1 cellular context compared by ENCODE assay signal in genomic region chr19:2416321-2417097, GRCh38.
TF ChIP-seq lines count a peak whose summit lies in the region.

No MANE protein-coding gene starts in this region.

TF ChIP-seq in HepG2, 621 proteins besides CTCF, POLR2A, EP300 and RAD21 (continued from another document and continues in another):
- TF ChIP-seq ZNF513 (CRISPR knock-in tag; conservative IDR thresholded peaks at IDR 0.05) = no peak
- TF ChIP-seq ZNF713 (CRISPR knock-in tag; IDR thresholded peaks at IDR 0.05) = 0 out of 2 replicates have a peak, but pooled peaks have one; percentile 64
- TF ChIP-seq ZNF350 (CRISPR knock-in tag; IDR thresholded peaks at IDR 0.05; ENCODE audit: borderline replicate concordance, low read depth) = peak; percentile 82; the same call in 1 of the 2 replicates
- TF ChIP-seq FOXC1 (CRISPR knock-in tag; IDR thresholded peaks at IDR 0.05; ENCODE audit: borderline replicate concordance) = peak; percentile 77; the same call in 1 of the 2 replicates
- TF ChIP-seq ZNF567 (CRISPR knock-in tag; IDR thresholded peaks at IDR 0.05; ENCODE audit: borderline replicate concordance) = peak; percentile 83; the same call in 1 of the 2 replicates
- peak; percentile 86 for TF ChIP-seq DPF2 (CRISPR knock-in tag; IDR thresholded peaks at IDR 0.05; ENCODE audit: borderline replicate concordance, low read depth)
- TF ChIP-seq, protein P1, sequence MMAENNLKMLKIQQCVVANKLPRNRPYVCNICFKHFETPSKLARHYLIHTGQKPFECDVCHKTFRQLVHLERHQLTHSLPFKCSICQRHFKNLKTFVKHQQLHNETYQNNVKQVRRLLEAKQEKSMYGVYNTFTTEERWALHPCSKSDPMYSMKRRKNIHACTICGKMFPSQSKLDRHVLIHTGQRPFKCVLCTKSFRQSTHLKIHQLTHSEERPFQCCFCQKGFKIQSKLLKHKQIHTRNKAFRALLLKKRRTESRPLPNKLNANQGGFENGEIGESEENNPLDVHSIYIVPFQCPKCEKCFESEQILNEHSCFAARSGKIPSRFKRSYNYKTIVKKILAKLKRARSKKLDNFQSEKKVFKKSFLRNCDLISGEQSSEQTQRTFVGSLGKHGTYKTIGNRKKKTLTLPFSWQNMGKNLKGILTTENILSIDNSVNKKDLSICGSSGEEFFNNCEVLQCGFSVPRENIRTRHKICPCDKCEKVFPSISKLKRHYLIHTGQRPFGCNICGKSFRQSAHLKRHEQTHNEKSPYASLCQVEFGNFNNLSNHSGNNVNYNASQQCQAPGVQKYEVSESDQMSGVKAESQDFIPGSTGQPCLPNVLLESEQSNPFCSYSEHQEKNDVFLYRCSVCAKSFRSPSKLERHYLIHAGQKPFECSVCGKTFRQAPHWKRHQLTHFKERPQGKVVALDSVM (CRISPR knock-in tag; IDR thresholded peaks at IDR 0.05) = peak; percentile 64
- no peak for TF ChIP-seq ZNF747 (CRISPR knock-in tag; IDR thresholded peaks at IDR 0.05; ENCODE audit: borderline replicate concordance)
- no peak for TF ChIP-seq BORCS8-MEF2B (CRISPR knock-in tag; IDR thresholded peaks at IDR 0.05)
- TF ChIP-seq ZBTB38 (CRISPR knock-in tag; IDR thresholded peaks at IDR 0.05) = peak; percentile 95
- TF ChIP-seq, protein P2, sequence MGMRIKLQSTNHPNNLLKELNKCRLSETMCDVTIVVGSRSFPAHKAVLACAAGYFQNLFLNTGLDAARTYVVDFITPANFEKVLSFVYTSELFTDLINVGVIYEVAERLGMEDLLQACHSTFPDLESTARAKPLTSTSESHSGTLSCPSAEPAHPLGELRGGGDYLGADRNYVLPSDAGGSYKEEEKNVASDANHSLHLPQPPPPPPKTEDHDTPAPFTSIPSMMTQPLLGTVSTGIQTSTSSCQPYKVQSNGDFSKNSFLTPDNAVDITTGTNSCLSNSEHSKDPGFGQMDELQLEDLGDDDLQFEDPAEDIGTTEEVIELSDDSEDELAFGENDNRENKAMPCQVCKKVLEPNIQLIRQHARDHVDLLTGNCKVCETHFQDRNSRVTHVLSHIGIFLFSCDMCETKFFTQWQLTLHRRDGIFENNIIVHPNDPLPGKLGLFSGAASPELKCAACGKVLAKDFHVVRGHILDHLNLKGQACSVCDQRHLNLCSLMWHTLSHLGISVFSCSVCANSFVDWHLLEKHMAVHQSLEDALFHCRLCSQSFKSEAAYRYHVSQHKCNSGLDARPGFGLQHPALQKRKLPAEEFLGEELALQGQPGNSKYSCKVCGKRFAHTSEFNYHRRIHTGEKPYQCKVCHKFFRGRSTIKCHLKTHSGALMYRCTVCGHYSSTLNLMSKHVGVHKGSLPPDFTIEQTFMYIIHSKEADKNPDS (CRISPR knock-in tag; IDR thresholded peaks at IDR 0.05) = no peak
- TF ChIP-seq MXD1 (CRISPR knock-in tag; IDR thresholded peaks at IDR 0.05) = peak; percentile 60; the same call in 1 of the 2 replicates
- TF ChIP-seq HDAC2 (CRISPR knock-in tag; IDR thresholded peaks at IDR 0.05) = peak; percentile 68
- TF ChIP-seq MAF1 (CRISPR knock-in tag; IDR thresholded peaks at IDR 0.05; ENCODE audit: borderline replicate concordance) = no peak
- TF ChIP-seq ZNF121 (CRISPR knock-in tag; IDR thresholded peaks at IDR 0.05) = no peak; the same call in 1 of the 2 replicates
- TF ChIP-seq, protein P3, sequence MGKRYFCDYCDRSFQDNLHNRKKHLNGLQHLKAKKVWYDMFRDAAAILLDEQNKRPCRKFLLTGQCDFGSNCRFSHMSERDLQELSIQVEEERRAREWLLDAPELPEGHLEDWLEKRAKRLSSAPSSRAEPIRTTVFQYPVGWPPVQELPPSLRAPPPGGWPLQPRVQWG (CRISPR knock-in tag; IDR thresholded peaks at IDR 0.05; ENCODE audit: borderline replicate concordance, low read depth) = no peak
- TF ChIP-seq, protein P4, sequence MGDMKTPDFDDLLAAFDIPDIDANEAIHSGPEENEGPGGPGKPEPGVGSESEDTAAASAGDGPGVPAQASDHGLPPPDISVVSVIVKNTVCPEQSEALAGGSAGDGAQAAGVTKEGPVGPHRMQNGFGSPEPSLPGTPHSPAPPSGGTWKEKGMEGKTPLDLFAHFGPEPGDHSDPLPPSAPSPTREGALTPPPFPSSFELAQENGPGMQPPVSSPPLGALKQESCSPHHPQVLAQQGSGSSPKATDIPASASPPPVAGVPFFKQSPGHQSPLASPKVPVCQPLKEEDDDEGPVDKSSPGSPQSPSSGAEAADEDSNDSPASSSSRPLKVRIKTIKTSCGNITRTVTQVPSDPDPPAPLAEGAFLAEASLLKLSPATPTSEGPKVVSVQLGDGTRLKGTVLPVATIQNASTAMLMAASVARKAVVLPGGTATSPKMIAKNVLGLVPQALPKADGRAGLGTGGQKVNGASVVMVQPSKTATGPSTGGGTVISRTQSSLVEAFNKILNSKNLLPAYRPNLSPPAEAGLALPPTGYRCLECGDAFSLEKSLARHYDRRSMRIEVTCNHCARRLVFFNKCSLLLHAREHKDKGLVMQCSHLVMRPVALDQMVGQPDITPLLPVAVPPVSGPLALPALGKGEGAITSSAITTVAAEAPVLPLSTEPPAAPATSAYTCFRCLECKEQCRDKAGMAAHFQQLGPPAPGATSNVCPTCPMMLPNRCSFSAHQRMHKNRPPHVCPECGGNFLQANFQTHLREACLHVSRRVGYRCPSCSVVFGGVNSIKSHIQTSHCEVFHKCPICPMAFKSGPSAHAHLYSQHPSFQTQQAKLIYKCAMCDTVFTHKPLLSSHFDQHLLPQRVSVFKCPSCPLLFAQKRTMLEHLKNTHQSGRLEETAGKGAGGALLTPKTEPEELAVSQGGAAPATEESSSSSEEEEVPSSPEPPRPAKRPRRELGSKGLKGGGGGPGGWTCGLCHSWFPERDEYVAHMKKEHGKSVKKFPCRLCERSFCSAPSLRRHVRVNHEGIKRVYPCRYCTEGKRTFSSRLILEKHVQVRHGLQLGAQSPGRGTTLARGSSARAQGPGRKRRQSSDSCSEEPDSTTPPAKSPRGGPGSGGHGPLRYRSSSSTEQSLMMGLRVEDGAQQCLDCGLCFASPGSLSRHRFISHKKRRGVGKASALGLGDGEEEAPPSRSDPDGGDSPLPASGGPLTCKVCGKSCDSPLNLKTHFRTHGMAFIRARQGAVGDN (CRISPR knock-in tag; IDR thresholded peaks at IDR 0.05) = peak; percentile 99
- TF ChIP-seq HINFP (CRISPR knock-in tag; IDR thresholded peaks at IDR 0.05; ENCODE audit: low read depth) = no peak; the same call in 1 of the 2 replicates
- TF ChIP-seq HNF4A (CRISPR knock-in tag; IDR thresholded peaks at IDR 0.05) = peak; percentile 96
- TF ChIP-seq ZBTB34 (CRISPR knock-in tag; IDR thresholded peaks at IDR 0.05) = no peak
- no peak for TF ChIP-seq ZNF660 (CRISPR knock-in tag; IDR thresholded peaks at IDR 0.05; ENCODE audit: borderline replicate concordance, low read depth)
- TF ChIP-seq ZNF790 (CRISPR knock-in tag; IDR thresholded peaks at IDR 0.05; ENCODE audit: borderline replicate concordance) = peak; percentile 88; the same call in 1 of the 2 replicates
- peak; percentile 84 for TF ChIP-seq MAX (IDR thresholded peaks at IDR 0.05)
- TF ChIP-seq, protein P5, sequence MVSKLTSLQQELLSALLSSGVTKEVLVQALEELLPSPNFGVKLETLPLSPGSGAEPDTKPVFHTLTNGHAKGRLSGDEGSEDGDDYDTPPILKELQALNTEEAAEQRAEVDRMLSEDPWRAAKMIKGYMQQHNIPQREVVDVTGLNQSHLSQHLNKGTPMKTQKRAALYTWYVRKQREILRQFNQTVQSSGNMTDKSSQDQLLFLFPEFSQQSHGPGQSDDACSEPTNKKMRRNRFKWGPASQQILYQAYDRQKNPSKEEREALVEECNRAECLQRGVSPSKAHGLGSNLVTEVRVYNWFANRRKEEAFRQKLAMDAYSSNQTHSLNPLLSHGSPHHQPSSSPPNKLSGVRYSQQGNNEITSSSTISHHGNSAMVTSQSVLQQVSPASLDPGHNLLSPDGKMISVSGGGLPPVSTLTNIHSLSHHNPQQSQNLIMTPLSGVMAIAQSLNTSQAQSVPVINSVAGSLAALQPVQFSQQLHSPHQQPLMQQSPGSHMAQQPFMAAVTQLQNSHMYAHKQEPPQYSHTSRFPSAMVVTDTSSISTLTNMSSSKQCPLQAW (CRISPR knock-in tag; IDR thresholded peaks at IDR 0.05) = peak; percentile 93
- no peak for TF ChIP-seq MNT (IDR thresholded peaks at IDR 0.05)
- TF ChIP-seq ZFP90 (CRISPR knock-in tag; IDR thresholded peaks at IDR 0.05; ENCODE audit: borderline replicate concordance) = peak; percentile 74; the same call in 1 of the 2 replicates
- no peak for TF ChIP-seq ZNF569 (CRISPR knock-in tag; IDR thresholded peaks at IDR 0.05; ENCODE audit: borderline replicate concordance)
- peak; percentile 54 for TF ChIP-seq RARA (CRISPR knock-in tag; IDR thresholded peaks at IDR 0.05)
- no peak for TF ChIP-seq SRF (IDR thresholded peaks at IDR 0.05; ENCODE audit: low read depth, low read length)
- TF ChIP-seq ZFP36L1 (CRISPR knock-in tag; IDR thresholded peaks at IDR 0.05) = 0 out of 2 replicates have a peak, but pooled peaks have one; percentile 17
- no peak for TF ChIP-seq TAF15 (IDR thresholded peaks at IDR 0.05; ENCODE audit: low read depth, low read length, poor library complexity, severe bottlenecking)
- TF ChIP-seq SNRNP70 (IDR thresholded peaks at IDR 0.05; ENCODE audit: low read depth, low read length) = no peak
- TF ChIP-seq MXD4 (CRISPR knock-in tag; IDR thresholded peaks at IDR 0.05) = peak; percentile 71; the same call in 1 of the 2 replicates
